8 cellular contexts compared by ENCODE assay signal in the genomic region with DNA sequence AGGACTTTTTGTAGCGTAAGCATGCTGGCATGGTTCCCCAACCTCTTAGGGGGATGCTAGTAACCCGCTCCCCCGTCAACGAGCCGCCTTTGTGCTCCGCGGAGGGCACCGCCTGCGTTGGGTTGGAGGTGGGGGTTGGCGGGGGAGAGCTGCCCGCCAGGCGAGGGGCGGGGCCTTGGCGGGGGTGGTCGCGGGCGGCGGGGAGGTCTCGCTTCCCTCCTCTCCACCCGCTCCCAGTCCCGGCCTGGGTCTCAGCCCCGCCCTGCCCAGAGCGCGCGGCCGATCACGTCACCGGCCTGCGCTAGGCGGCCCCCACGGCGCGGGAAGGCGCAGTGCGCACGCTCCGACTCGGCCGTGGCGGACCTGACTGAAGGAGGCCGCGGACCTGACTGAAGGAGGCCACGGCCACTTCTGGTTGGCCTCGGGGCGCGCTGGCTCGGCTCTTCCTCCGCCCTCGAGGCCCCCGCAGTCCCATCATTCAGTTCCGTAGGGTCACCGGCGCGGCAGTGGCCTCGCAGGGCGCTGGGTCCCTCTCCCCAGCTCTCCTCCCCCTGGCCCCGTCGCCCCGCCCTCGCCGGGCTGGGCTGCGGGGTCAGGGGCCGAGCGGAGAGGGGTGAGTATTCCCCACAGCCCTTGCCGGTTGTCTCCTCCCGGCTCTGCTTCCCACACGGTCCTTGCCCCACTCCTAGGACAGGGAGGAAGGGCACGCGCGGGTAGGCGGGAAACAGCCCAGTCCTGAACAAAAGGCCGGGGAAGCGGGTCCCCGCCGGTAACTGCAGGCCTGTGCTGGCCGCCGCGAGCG. TPM values are rescaled to one million over a fixed set of nuclear protein-coding genes. Genes with fewer than 3 reads are reported as not detected.
DNase-seq lines count a peak whose midpoint lies in the region; TF ChIP-seq lines count a peak whose summit lies in the region.

Gene ATG10 (plus strand): TSS at position 330 of the 802 bp plus-strand sequence. CDS start 15,548 bp downstream, outside the sequence.

- peak within 1 kb of the TSS in 1 of 2 experiments; percentile 39 for H2BK12ac ChIP-seq in mesenchymal stem cell (ENCODE audit: low read length in 2 of 2)

- peaks cover 3% of the 10 kb centered on the region for H3K79me1 ChIP-seq in mesenchymal stem cell (replicated peaks; ENCODE audit: low read length, poor library complexity, severe bottlenecking)

- H3K27ac ChIP-seq in effector memory CD4-positive, alpha-beta T cell (ENCODE audit: insufficient read depth, low read length, poor library complexity, severe bottlenecking): peak within 1 kb of the TSS; percentile 93
- H3K27ac ChIP-seq in mesenchymal stem cell (ENCODE audit: low read length, poor library complexity, severe bottlenecking): peak within 1 kb of the TSS; percentile 84

- peak within 1 kb of the TSS in 1 of 2 experiments; percentile 69 for H3K14ac ChIP-seq in mesenchymal stem cell (ENCODE audit: low read length in 2 of 2)

- peak within 1 kb of the TSS; percentile 44 for H2BK120ac ChIP-seq in mesenchymal stem cell (ENCODE audit: low read depth, low read length)

- peak within 1 kb of the TSS; percentile 29 to 89 for H3K4ac ChIP-seq in mesenchymal stem cell (ENCODE audit: low read depth in 1 of 2, low read length in 2 of 2)

- peak within 1 kb of the TSS; percentile 80 for H2BK5ac ChIP-seq in mesenchymal stem cell (ENCODE audit: low read depth, low read length, poor library complexity, severe bottlenecking)

- H3K4me1 ChIP-seq in effector memory CD4-positive, alpha-beta T cell (ENCODE audit: control insufficient read depth, insufficient read depth, low read length, poor library complexity, severe bottlenecking): no peaks in the 10 kb centered on the region
- no peaks in the 10 kb centered on the region for H3K4me1 ChIP-seq in mesenchymal stem cell (ENCODE audit: control insufficient read depth, insufficient read depth, low read depth, low read length)

- peak within 1 kb of the TSS; percentile 95 to 96 for H3K18ac ChIP-seq in mesenchymal stem cell (ENCODE audit: low read depth in 1 of 2, low read length in 2 of 2)

- DNase-seq in CMK (ENCODE audit: low read depth): peak; percentile 82
- peak; percentile 97 for DNase-seq in GM20000 (ENCODE audit: low spot score)
- DNase-seq in HS-5 (ENCODE audit: low read depth): peak; percentile 58
- peak; percentile 8 for DNase-seq in NK-92 (lab: John Stamatoyannopoulos, UW; ENCODE audit: unreplicated experiment)
- peak; percentile 83 to 84 for DNase-seq in activated CD8-positive, alpha-beta memory T cell treated with anti-CD3 and anti-CD28 coated beads for 4 hours (ENCODE audit: low read depth in 2 of 2)
- DNase-seq in effector memory CD4-positive, alpha-beta T cell: peak; percentile 73 to 80 (median 76)
- peak; percentile 93 for DNase-seq in mesenchymal stem cell
- peak; percentile 78 for DNase-seq in stimulated activated CD8-positive, alpha-beta memory T cell treated with anti-CD3 and anti-CD28 coated beads, Interleukin-12 subunit alpha, Interleukin-12 subunit beta, amount 100 ng/mL, for 24 hours (ENCODE audit: extremely low read depth)

- peak within 1 kb of the TSS; percentile 89 for H2AFZ ChIP-seq in mesenchymal stem cell (ENCODE audit: low read depth, low read length)

- WGBS in mesenchymal stem cell: under 1% methylated on average over 55 of the region's 79 CpGs

- no peak for TF ChIP-seq CTCF in GM20000 (IDR thresholded peaks at IDR 0.05; ENCODE audit: extremely low read depth, missing control alignments)

- H2BK15ac ChIP-seq in mesenchymal stem cell (ENCODE audit: low read depth, poor library complexity, severe bottlenecking): peak within 1 kb of the TSS; percentile 95

- H3K9me3 ChIP-seq in effector memory CD4-positive, alpha-beta T cell (ENCODE audit: control insufficient read depth, low read length): no peaks in the 10 kb centered on the region
- no peaks in the 10 kb centered on the region for H3K9me3 ChIP-seq in mesenchymal stem cell (ENCODE audit: control insufficient read depth, low read length)

- peak within 1 kb of the TSS; percentile 97 for H4K8ac ChIP-seq in mesenchymal stem cell (ENCODE audit: low read length)

- H3K27me3 ChIP-seq in effector memory CD4-positive, alpha-beta T cell (replicated peaks; ENCODE audit: control insufficient read depth, insufficient read depth, low read length, poor library complexity, severe bottlenecking): no peaks in the 10 kb centered on the region
- no peaks in the 10 kb centered on the region for H3K27me3 ChIP-seq in mesenchymal stem cell (ENCODE audit: control insufficient read depth in 1 of 2, insufficient read depth in 1 of 2, low read length in 2 of 2)

- H4K91ac ChIP-seq in mesenchymal stem cell (ENCODE audit: low read length): peak within 1 kb of the TSS; percentile 94

- no peak within 1 kb of the TSS for H2AK5ac ChIP-seq in mesenchymal stem cell (ENCODE audit: low read length, severe bottlenecking)

- H3K36me3 ChIP-seq in effector memory CD4-positive, alpha-beta T cell (ENCODE audit: control insufficient read depth, insufficient read depth, low read length): no peaks in the 10 kb centered on the region
- H3K36me3 ChIP-seq in mesenchymal stem cell (ENCODE audit: control insufficient read depth in 1 of 2, insufficient read depth in 2 of 2, low read depth in 1 of 2, low read length in 2 of 2): peaks cover 0 to 3% of the 10 kb centered on the region in 2 experiments

- H3K9ac ChIP-seq in mesenchymal stem cell (ENCODE audit: low read length): peak within 1 kb of the TSS; percentile 95

- no peak within 1 kb of the TSS for H3K23ac ChIP-seq in mesenchymal stem cell (ENCODE audit: low read length in 2 of 2)

- peak within 1 kb of the TSS; percentile 63 for H3K4me2 ChIP-seq in mesenchymal stem cell (ENCODE audit: low read length, poor library complexity, severe bottlenecking)

- peak within 1 kb of the TSS; percentile 75 for H3K4me3 ChIP-seq in effector memory CD4-positive, alpha-beta T cell (ENCODE audit: insufficient read depth, low read depth, low read length, poor library complexity, severe bottlenecking)
- H3K4me3 ChIP-seq in mesenchymal stem cell (ENCODE audit: insufficient read depth in 1 of 2, low read depth in 1 of 2, low read length in 2 of 2): peak within 1 kb of the TSS; percentile 73 to 83

RNA-seq across cellular contexts. Expression of gene ATG10, which starts in this region (rescaled TPM):
- 4.8 TPM for polyA plus RNA-seq in mesenchymal stem cell (2013, experiment 1 of 2)
- polyA plus RNA-seq in mesenchymal stem cell (2013, experiment 2 of 2): 4.8 TPM

Comparison
In these comparisons a context has a peak if more than half of its experiments do, and no peak if none do; other contexts are left out.
1. Peak in every context shown above with its lines: DNase-seq, H3K4me3 ChIP-seq and H3K27ac ChIP-seq.
2. DNase-seq: peak in every context shown above with its lines; median percentile 97 in GM20000; 93 in mesenchymal stem cell; 84 in activated CD8-positive, alpha-beta memory T cell treated with anti-CD3 and anti-CD28 coated beads for 4 hours; 82 in CMK; 78 in stimulated activated CD8-positive, alpha-beta memory T cell treated with anti-CD3 and anti-CD28 coated beads, Interleukin-12 subunit alpha, Interleukin-12 subunit beta, amount 100 ng/mL, for 24 hours; 76 in effector memory CD4-positive, alpha-beta T cell; 58 in HS-5; 8 in NK-92.